In genomic region chr1:54253480-54253879, GRCh38 we compare ENCODE assay signal across 1 cellular context.
TF ChIP-seq lines count a peak whose summit lies in the region.

No MANE protein-coding gene starts in this region.

TF ChIP-seq in SK-N-SH, 30 proteins besides CTCF, POLR2A, EP300 and RAD21 (continued from another document):
- TF ChIP-seq PBX3 (IDR thresholded peaks at IDR 0.05) = peak; percentile 53
- peak; percentile 89 for TF ChIP-seq TCF12 (IDR thresholded peaks at IDR 0.05)
- 0 out of 2 replicates have a peak, but pooled peaks have one; percentile 48 for TF ChIP-seq TEAD4 (IDR thresholded peaks at IDR 0.05; ENCODE audit: borderline replicate concordance, insufficient read depth)
- no peak for TF ChIP-seq RFX5 (IDR thresholded peaks at IDR 0.05; ENCODE audit: low read length)
- no peak for TF ChIP-seq EZH2phosphoT487 (IDR thresholded peaks at IDR 0.05; ENCODE audit: borderline replicate concordance, low read depth)
- no peak for TF ChIP-seq POLR2AphosphoS5 (IDR thresholded peaks at IDR 0.05; ENCODE audit: low read depth, low read length)
- TF ChIP-seq TAF1 (IDR thresholded peaks at IDR 0.05; ENCODE audit: borderline replicate concordance, low read depth, low read length) = no peak
- TF ChIP-seq MEF2A (IDR thresholded peaks at IDR 0.05; ENCODE audit: borderline replicate concordance, low read depth) = no peak
- TF ChIP-seq JUND (IDR thresholded peaks at IDR 0.05) = peak; percentile 85
- no peak for TF ChIP-seq USF2 (IDR thresholded peaks at IDR 0.05; ENCODE audit: borderline replicate concordance, low read depth, low read length)
- TF ChIP-seq GABPA (IDR thresholded peaks at IDR 0.05; ENCODE audit: low read depth) = no peak
- TF ChIP-seq RCOR1 (IDR thresholded peaks at IDR 0.05; ENCODE audit: low read length) = no peak
